ENCODE assay signal across 8 cellular contexts in the genomic region with DNA sequence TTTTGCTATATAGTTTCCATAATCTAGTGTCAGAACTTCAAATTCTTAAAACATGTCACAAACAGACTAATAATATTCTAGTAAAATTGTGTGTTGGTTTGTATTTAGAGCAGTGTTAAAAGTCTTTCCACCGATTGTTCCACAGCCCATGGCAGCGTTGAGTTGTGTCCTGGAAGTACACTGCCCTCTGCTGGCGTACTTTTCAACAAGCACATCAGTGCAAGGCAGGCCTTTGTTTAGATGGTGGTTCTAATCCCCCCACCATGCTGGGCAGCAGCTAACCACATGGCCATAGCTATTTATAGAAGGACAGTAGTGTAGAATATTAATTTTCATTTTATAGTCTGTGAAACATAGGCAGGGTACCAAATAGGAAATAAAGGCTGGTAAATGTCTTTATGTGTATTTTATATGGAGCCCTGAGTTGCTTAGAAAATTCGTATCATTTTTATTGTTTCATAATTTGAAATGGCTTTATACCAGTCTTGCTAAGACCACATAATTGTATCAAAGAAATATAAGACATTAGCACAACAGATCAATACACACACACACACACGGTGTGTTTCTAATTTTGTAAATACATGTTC.
DNase-seq lines count a peak whose midpoint lies in the region; ATAC-seq and TF ChIP-seq lines count a peak whose summit lies in the region.

No MANE protein-coding gene starts in this region.

- DNase-seq in GF-D8 (lab: John Stamatoyannopoulos, UW): peak; percentile 77
- DNase-seq in H4 (ENCODE audit: low spot score): peak; percentile 77
- DNase-seq in LoVo (ENCODE audit: low spot score): peak; percentile 75
- DNase-seq in RPMI7951 (ENCODE audit: low read depth): peak; percentile 51
- DNase-seq in activated T-helper 2 cell treated with anti-CD3 and anti-CD28 coated beads, Interferon-gamma antibody, Interleukin-2, Interleukin-4, amounts not matched to agents 10 μg/mL and 5 μg/mL and 100 μg/mL, durations not matched to agents 14 hours and 24 hours and 36 hours (ENCODE audit: low spot score): peak; percentile 30
- peak; percentile 54 to 86 for DNase-seq in foreskin fibroblast
- DNase-seq in omental fat pad (ENCODE audit: low spot score): peak; percentile 59
- peak; percentile 32 to 50 for DNase-seq in uterus

- H3K4me3 ChIP-seq in foreskin fibroblast (ENCODE audit: low read depth in 1 of 2, low read length in 2 of 2): no peak overlapping the region
- no peak overlapping the region for H3K4me3 ChIP-seq in uterus

- H3K4me3 Mint-ChIP-seq in activated T-helper 2 cell treated with anti-CD3 and anti-CD28 coated beads, Interferon-gamma antibody, Interleukin-2, Interleukin-4, amounts not matched to agents 10 μg/mL and 5 μg/mL and 100 μg/mL, durations not matched to agents 14 hours and 24 hours and 36 hours (ENCODE audit: low read depth): no peak overlapping the region

- no peaks in the 10 kb centered on the region for H3K4me1 Mint-ChIP-seq in activated T-helper 2 cell treated with anti-CD3 and anti-CD28 coated beads, Interferon-gamma antibody, Interleukin-2, Interleukin-4, amounts not matched to agents 10 μg/mL and 5 μg/mL and 100 μg/mL, durations not matched to agents 14 hours and 24 hours and 36 hours (ENCODE audit: low read depth)

- H3K27ac ChIP-seq in uterus: no peak overlapping the region

- no peaks in the 10 kb centered on the region for H3K36me3 ChIP-seq in uterus

- H3K27me3 Mint-ChIP-seq in activated T-helper 2 cell treated with anti-CD3 and anti-CD28 coated beads, Interferon-gamma antibody, Interleukin-2, Interleukin-4, amounts not matched to agents 10 μg/mL and 5 μg/mL and 100 μg/mL, durations not matched to agents 14 hours and 24 hours and 36 hours (ENCODE audit: low read depth): no peaks in the 10 kb centered on the region

- peak; percentile 75 for TF ChIP-seq CTCF in foreskin fibroblast (IDR thresholded peaks at IDR 0.05; ENCODE audit: low read depth, low read length)
- peak in 1 of 3 donors; percentile 56 for TF ChIP-seq CTCF in omental fat pad (IDR thresholded peaks at IDR 0.05)
- peak in 3 of 4 experiments; percentile 44 to 63 (median 56) for TF ChIP-seq CTCF in uterus (IDR thresholded peaks at IDR 0.05)

- no peak for TF ChIP-seq POLR2A in uterus (IDR thresholded peaks at IDR 0.05)

- H3K36me3 Mint-ChIP-seq in activated T-helper 2 cell treated with anti-CD3 and anti-CD28 coated beads, Interferon-gamma antibody, Interleukin-2, Interleukin-4, amounts not matched to agents 10 μg/mL and 5 μg/mL and 100 μg/mL, durations not matched to agents 14 hours and 24 hours and 36 hours (ENCODE audit: low read depth): no peaks in the 10 kb centered on the region

- no peak for ATAC-seq in omental fat pad (ENCODE audit: low FRiP score)

- no peaks in the 10 kb centered on the region for H3K4me1 ChIP-seq in uterus

- no peaks in the 10 kb centered on the region for H3K27me3 ChIP-seq in uterus

- intact Hi-C loops in activated T-helper 2 cell treated with anti-CD3 and anti-CD28 coated beads, Interferon-gamma antibody, Interleukin-2, Interleukin-4, amounts not matched to agents 10 μg/mL and 5 μg/mL and 100 μg/mL, durations not matched to agents 14 hours and 24 hours and 36 hours (cut with micrococcal nuclease): loop anchor here (2.0 kb wide), 1 partner anchor 145 kb away; no protein-coding TSS in a partner anchor
- intact Hi-C loops in uterus (cut with DNase I; ENCODE audit: low total_unique reads): no loop called here

- H3K9me3 ChIP-seq in uterus: no peaks in the 10 kb centered on the region

- no peak overlapping the region for H3K27ac Mint-ChIP-seq in activated T-helper 2 cell treated with anti-CD3 and anti-CD28 coated beads, Interferon-gamma antibody, Interleukin-2, Interleukin-4, amounts not matched to agents 10 μg/mL and 5 μg/mL and 100 μg/mL, durations not matched to agents 14 hours and 24 hours and 36 hours

- no peaks in the 10 kb centered on the region for H3K9me3 Mint-ChIP-seq in activated T-helper 2 cell treated with anti-CD3 and anti-CD28 coated beads, Interferon-gamma antibody, Interleukin-2, Interleukin-4, amounts not matched to agents 10 μg/mL and 5 μg/mL and 100 μg/mL, durations not matched to agents 14 hours and 24 hours and 36 hours
